10 cellular contexts compared by ENCODE assay signal in the genomic region with DNA sequence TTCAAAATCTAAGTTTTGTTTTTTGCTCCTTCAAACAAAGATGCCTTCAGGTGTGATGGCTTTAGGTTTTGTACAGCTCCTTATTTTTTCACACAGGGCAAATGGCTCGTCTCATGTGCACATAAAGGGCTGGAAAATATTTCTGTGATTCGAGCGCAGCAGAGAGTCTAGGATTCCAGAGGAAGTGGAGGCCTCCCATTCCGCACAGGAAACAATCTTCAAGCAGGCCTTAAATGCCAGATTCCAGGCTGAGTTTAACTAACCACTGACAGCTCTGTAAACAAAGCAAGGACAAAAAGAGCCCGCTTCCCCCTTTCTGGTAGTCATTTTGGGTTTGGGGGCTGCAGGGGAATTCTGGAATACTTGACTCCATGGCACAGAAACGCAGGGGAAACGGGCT.
A peak's percentile ranks its signal among the peaks of the same experiment; 100 is the strongest.
DNase-seq lines count a peak whose midpoint lies in the region; ATAC-seq and TF ChIP-seq lines count a peak whose summit lies in the region.
"Had no signal": no experiment of that assay in that cellular context is flagged by ENCODE, and none has a peak within 500 bp of the region (broad histone marks: within the 10 kb centered on the region; RNA-seq: fewer than 3 reads in every experiment).

No MANE protein-coding gene starts in this region.

- H3K9me3 Mint-ChIP-seq in WTC11 (no peaks in the 10 kb centered on the region), neural crest cell (no peaks in the 10 kb centered on the region), glutamatergic neuron (ENCODE audit: unreplicated experiment) (peaks cover 3% of the 10 kb centered on the region)

- CTCF ChIA-PET in WTC11 (lab: Charles Lee): no interaction called here

- WGBS in upper lobe of left lung, 2 donors: 32 to 48% methylated on average over 6 to 7 of the region's 7 CpGs

- H3K27ac Mint-ChIP-seq in WTC11 (peak overlapping the region; percentile 72), neural crest cell (ENCODE audit: unreplicated experiment) (peak overlapping the region; percentile 1), glutamatergic neuron (ENCODE audit: unreplicated experiment) (no peak overlapping the region)

- H3K9me3 ChIP-seq in upper lobe of left lung: no peaks in the 10 kb centered on the region

- no peak for DNase-seq in WTC11 (ENCODE audit: low spot score)
- DNase-seq in fibroblast of mammary gland (ENCODE audit: low read depth): peak; percentile 37
- no peak for DNase-seq in neural crest cell (ENCODE audit: low read depth, low spot score)
- no peak for DNase-seq in upper lobe of left lung
- DNase-seq in glutamatergic neuron: no peak
- no peak for DNase-seq in putamen (ENCODE audit: low spot score)
- no peak for DNase-seq in occipital lobe (lab: John Stamatoyannopoulos, UW)
- DNase-seq: caudate nucleus, T-helper 17 cell had no signal

- TF ChIP-seq CTCF in WTC11 (IDR thresholded peaks at IDR 0.05): no peak
- no peak for TF ChIP-seq CTCF in fibroblast of mammary gland (conservative IDR thresholded peaks at IDR 0.05; ENCODE audit: control insufficient read depth, insufficient read depth, low read depth, low read length)
- no peak for TF ChIP-seq CTCF in neural crest cell (conservative IDR thresholded peaks at IDR 0.05)
- no peak for TF ChIP-seq CTCF in upper lobe of left lung (IDR thresholded peaks at IDR 0.05)
- no peak for TF ChIP-seq CTCF in glutamatergic neuron (IDR thresholded peaks at IDR 0.05; ENCODE audit: partially characterized antibody, unreplicated experiment)

- ATAC-seq in WTC11: no peak
- ATAC-seq in upper lobe of left lung (ENCODE audit: low FRiP score in 2 of 2): no peak
- ATAC-seq: T-helper 17 cell had no signal

- H3K4me3 ChIP-seq in fibroblast of mammary gland (ENCODE audit: control insufficient read depth, low read depth, low read length) (no peak overlapping the region), upper lobe of left lung (peak overlapping the region in 2 of 4 donors; percentile 11 to 14)

- POLR2A ChIA-PET in WTC11 (lab: Charles Lee): interaction anchor here (0.5 kb wide), 1 partner anchor 1948 kb away, joined by 3 read pairs; no protein-coding TSS in a partner anchor

- no peaks in the 10 kb centered on the region for H3K27me3 ChIP-seq in upper lobe of left lung

- peaks cover 38% of the 10 kb centered on the region for H3K4me1 Mint-ChIP-seq in WTC11
- H3K4me1 Mint-ChIP-seq in neural crest cell: peaks cover 22% of the 10 kb centered on the region
- no peaks in the 10 kb centered on the region for H3K4me1 Mint-ChIP-seq in glutamatergic neuron (ENCODE audit: low read depth, unreplicated experiment)

- H3K4me3 Mint-ChIP-seq in WTC11 (no peak overlapping the region), neural crest cell (no peak overlapping the region), glutamatergic neuron (ENCODE audit: unreplicated experiment) (no peak overlapping the region)
- H3K4me3 Mint-ChIP-seq: T-helper 17 cell had no signal

- H3K27me3 Mint-ChIP-seq in WTC11 (ENCODE audit: low read depth): no peaks in the 10 kb centered on the region
- H3K27me3 Mint-ChIP-seq in neural crest cell (ENCODE audit: low read depth): no peaks in the 10 kb centered on the region
- peaks cover 3% of the 10 kb centered on the region for H3K27me3 Mint-ChIP-seq in glutamatergic neuron (ENCODE audit: unreplicated experiment)

- TF ChIP-seq POLR2A in upper lobe of left lung (IDR thresholded peaks at IDR 0.05): no peak

- TF ChIP-seq EP300 in upper lobe of left lung (IDR thresholded peaks at IDR 0.05): no peak

- peaks cover 0 to 14% (median 0%) of the 10 kb centered on the region in 4 donors for H3K36me3 ChIP-seq in upper lobe of left lung

- H3K27ac ChIP-seq in upper lobe of left lung: peak overlapping the region; percentile 14 to 71 (median 58)
- H3K27ac ChIP-seq: HL-60 had no signal

- peaks cover 4 to 27% (median 22%) of the 10 kb centered on the region in 4 donors for H3K4me1 ChIP-seq in upper lobe of left lung

- H3K36me3 Mint-ChIP-seq in WTC11: peaks cover 17% of the 10 kb centered on the region
- H3K36me3 Mint-ChIP-seq in neural crest cell (ENCODE audit: low read depth): peaks cover 2% of the 10 kb centered on the region
- H3K36me3 Mint-ChIP-seq in glutamatergic neuron (ENCODE audit: unreplicated experiment): no peaks in the 10 kb centered on the region

TF ChIP-seq in WTC11, 78 proteins besides CTCF, POLR2A, EP300 and RAD21:
- TF ChIP-seq NR2C2 (CRISPR knock-in tag; IDR thresholded peaks at IDR 0.05): no peak
- TF ChIP-seq, protein P1, sequence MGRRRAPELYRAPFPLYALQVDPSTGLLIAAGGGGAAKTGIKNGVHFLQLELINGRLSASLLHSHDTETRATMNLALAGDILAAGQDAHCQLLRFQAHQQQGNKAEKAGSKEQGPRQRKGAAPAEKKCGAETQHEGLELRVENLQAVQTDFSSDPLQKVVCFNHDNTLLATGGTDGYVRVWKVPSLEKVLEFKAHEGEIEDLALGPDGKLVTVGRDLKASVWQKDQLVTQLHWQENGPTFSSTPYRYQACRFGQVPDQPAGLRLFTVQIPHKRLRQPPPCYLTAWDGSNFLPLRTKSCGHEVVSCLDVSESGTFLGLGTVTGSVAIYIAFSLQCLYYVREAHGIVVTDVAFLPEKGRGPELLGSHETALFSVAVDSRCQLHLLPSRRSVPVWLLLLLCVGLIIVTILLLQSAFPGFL (CRISPR knock-in tag; IDR thresholded peaks at IDR 0.05; ENCODE audit: borderline replicate concordance): no peak
- TF ChIP-seq, protein P2, sequence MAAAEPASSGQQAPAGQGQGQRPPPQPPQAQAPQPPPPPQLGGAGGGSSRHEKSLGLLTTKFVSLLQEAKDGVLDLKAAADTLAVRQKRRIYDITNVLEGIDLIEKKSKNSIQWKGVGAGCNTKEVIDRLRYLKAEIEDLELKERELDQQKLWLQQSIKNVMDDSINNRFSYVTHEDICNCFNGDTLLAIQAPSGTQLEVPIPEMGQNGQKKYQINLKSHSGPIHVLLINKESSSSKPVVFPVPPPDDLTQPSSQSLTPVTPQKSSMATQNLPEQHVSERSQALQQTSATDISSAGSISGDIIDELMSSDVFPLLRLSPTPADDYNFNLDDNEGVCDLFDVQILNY (CRISPR knock-in tag; IDR thresholded peaks at IDR 0.05): no peak
- no peak for TF ChIP-seq MXD4 (CRISPR knock-in tag; IDR thresholded peaks at IDR 0.05; ENCODE audit: borderline replicate concordance)
- TF ChIP-seq NFATC4 (CRISPR knock-in tag; IDR thresholded peaks at IDR 0.05): no peak
- no peak for TF ChIP-seq SOX15 (CRISPR knock-in tag; IDR thresholded peaks at IDR 0.05)
- TF ChIP-seq TEAD4 (CRISPR knock-in tag; IDR thresholded peaks at IDR 0.05): no peak
- no peak for TF ChIP-seq HMGA2 (CRISPR knock-in tag; IDR thresholded peaks at IDR 0.05)
- no peak for TF ChIP-seq RORB (CRISPR knock-in tag; IDR thresholded peaks at IDR 0.05)
- no peak for TF ChIP-seq MYBL2 (CRISPR knock-in tag; IDR thresholded peaks at IDR 0.05)
- no peak for TF ChIP-seq ZNF219 (CRISPR knock-in tag; IDR thresholded peaks at IDR 0.05; ENCODE audit: borderline replicate concordance)
- no peak for TF ChIP-seq GRHL2 (CRISPR knock-in tag; IDR thresholded peaks at IDR 0.05; ENCODE audit: insufficient replicate concordance, severe bottlenecking)
- TF ChIP-seq, protein P3, sequence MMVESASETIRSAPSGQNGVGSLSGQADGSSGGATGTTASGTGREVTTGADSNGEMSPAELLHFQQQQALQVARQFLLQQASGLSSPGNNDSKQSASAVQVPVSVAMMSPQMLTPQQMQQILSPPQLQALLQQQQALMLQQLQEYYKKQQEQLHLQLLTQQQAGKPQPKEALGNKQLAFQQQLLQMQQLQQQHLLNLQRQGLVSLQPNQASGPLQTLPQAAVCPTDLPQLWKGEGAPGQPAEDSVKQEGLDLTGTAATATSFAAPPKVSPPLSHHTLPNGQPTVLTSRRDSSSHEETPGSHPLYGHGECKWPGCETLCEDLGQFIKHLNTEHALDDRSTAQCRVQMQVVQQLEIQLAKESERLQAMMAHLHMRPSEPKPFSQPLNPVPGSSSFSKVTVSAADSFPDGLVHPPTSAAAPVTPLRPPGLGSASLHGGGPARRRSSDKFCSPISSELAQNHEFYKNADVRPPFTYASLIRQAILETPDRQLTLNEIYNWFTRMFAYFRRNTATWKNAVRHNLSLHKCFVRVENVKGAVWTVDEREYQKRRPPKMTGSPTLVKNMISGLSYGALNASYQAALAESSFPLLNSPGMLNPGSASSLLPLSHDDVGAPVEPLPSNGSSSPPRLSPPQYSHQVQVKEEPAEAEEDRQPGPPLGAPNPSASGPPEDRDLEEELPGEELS (CRISPR knock-in tag; IDR thresholded peaks at IDR 0.05): no peak
- no peak for TF ChIP-seq EMX1 (CRISPR knock-in tag; IDR thresholded peaks at IDR 0.05)
- TF ChIP-seq ZNF121 (CRISPR knock-in tag; IDR thresholded peaks at IDR 0.05): no peak
- TF ChIP-seq TEAD1 (CRISPR knock-in tag; IDR thresholded peaks at IDR 0.05): no peak
TF ChIP-seq in WTC11: peak in this region for 0.
